9 cellular contexts compared by ENCODE assay signal in genomic region chr9:21357479-21358290, GRCh38. TPM values are rescaled to one million over a fixed set of nuclear protein-coding genes. Genes with fewer than 3 reads are reported as not detected.
DNase-seq lines count a peak whose midpoint lies in the region; ATAC-seq lines count a peak whose summit lies in the region.
"Had no signal": no experiment of that assay in that cellular context is flagged by ENCODE, and none has a peak within 500 bp of the region (broad histone marks: within the 10 kb centered on the region; RNA-seq: fewer than 3 reads in every experiment).

No MANE protein-coding gene starts in this region.

- peak overlapping the region; percentile 88 for H3K27ac Mint-ChIP-seq in activated CD8-positive, alpha-beta T cell treated with anti-CD3 and anti-CD28 coated beads, Interleukin-2, amount 10 ng/mL, durations not matched to agents 7 days and 5 days

- no peak for DNase-seq in activated CD8-positive, alpha-beta T cell treated with anti-CD3 and anti-CD28 coated beads, Interleukin-2, amount 10 ng/mL, durations not matched to agents 7 days and 5 days
- DNase-seq in NCI-H1417 (lab: John Stamatoyannopoulos, UW): no peak
- no peak for DNase-seq in NCI-H226
- no peak for DNase-seq in amygdala (lab: John Stamatoyannopoulos, UW)
- DNase-seq in DMS153 treated with DMSO at 0.1 percent for 48 hours (lab: John Stamatoyannopoulos, UW; ENCODE audit: unreplicated experiment): no peak

- POLR2A ChIA-PET in activated CD8-positive, alpha-beta T cell treated with anti-CD3 and anti-CD28 coated beads, Interleukin-2, amount 10 ng/mL, durations not matched to agents 7 days and 5 days (lab: Charles Lee): interaction anchor here (2.8 kb wide), 1 partner anchor 23 kb away, joined by 15 read pairs; the partner anchor contains the start of gene KLHL9

- H2AFZ ChIP-seq in ACC112 (ENCODE audit: low read length, unreplicated experiment): peak overlapping the region; percentile 47

- H3K27ac ChIP-seq in ACC112 (ENCODE audit: low read depth, low read length): no peak overlapping the region

- no peaks in the 10 kb centered on the region for H3K79me2 ChIP-seq in ACC112 (ENCODE audit: control insufficient read depth, insufficient read depth, low read length, unreplicated experiment)

- ATAC-seq in GM18907 (IDR thresholded peaks at IDR 0.05; ENCODE audit: unreplicated experiment) (peak; percentile 95), HG03025 (IDR thresholded peaks at IDR 0.05; ENCODE audit: low FRiP score, unreplicated experiment) (peak; percentile 89)
- peak; percentile 81 for ATAC-seq in activated CD8-positive, alpha-beta T cell treated with anti-CD3 and anti-CD28 coated beads, Interleukin-2, amount 10 ng/mL, durations not matched to agents 7 days and 5 days

- CTCF ChIA-PET in activated CD8-positive, alpha-beta T cell treated with anti-CD3 and anti-CD28 coated beads, Interleukin-2, amount 10 ng/mL, durations not matched to agents 7 days and 5 days (lab: Charles Lee): interaction anchor here (0.7 to 1.8 kb wide), 7 partner anchors 18 to 163 kb away, joined by 3 to 9 read pairs (median 3); no protein-coding TSS in a partner anchor

- peaks cover 12% of the 10 kb centered on the region for H3K9me3 Mint-ChIP-seq in activated CD8-positive, alpha-beta T cell treated with anti-CD3 and anti-CD28 coated beads, Interleukin-2, amount 10 ng/mL, durations not matched to agents 7 days and 5 days (ENCODE audit: insufficient read depth)

- peak overlapping the region; percentile 11 for H3K4me3 ChIP-seq in ACC112 (ENCODE audit: low read depth, low read length)

- H3K4me1 ChIP-seq in ACC112 (ENCODE audit: control insufficient read depth, insufficient read depth, low read length, unreplicated experiment): peaks cover 6% of the 10 kb centered on the region

- peaks cover 19% of the 10 kb centered on the region for H3K4me1 Mint-ChIP-seq in activated CD8-positive, alpha-beta T cell treated with anti-CD3 and anti-CD28 coated beads, Interleukin-2, amount 10 ng/mL, durations not matched to agents 7 days and 5 days (ENCODE audit: low read depth)

- H3K36me3 Mint-ChIP-seq in activated CD8-positive, alpha-beta T cell treated with anti-CD3 and anti-CD28 coated beads, Interleukin-2, amount 10 ng/mL, durations not matched to agents 7 days and 5 days (ENCODE audit: low read depth): peaks cover 13% of the 10 kb centered on the region

- no peaks in the 10 kb centered on the region for H3K36me3 ChIP-seq in ACC112 (ENCODE audit: insufficient read depth, low read length)

- H3K27me3 ChIP-seq in ACC112 (ENCODE audit: insufficient read depth, low read length): peaks cover under 1% of the 10 kb centered on the region; the same call in 1 of the 2 replicates

- peak overlapping the region; percentile 60 for H3K4me3 Mint-ChIP-seq in activated CD8-positive, alpha-beta T cell treated with anti-CD3 and anti-CD28 coated beads, Interleukin-2, amount 10 ng/mL, durations not matched to agents 7 days and 5 days

- peaks cover 2% of the 10 kb centered on the region for H3K27me3 Mint-ChIP-seq in activated CD8-positive, alpha-beta T cell treated with anti-CD3 and anti-CD28 coated beads, Interleukin-2, amount 10 ng/mL, durations not matched to agents 7 days and 5 days (ENCODE audit: low read depth)

RNA-seq across cellular contexts. Expression of gene IFNA6, which starts 7.0 kb away (rescaled TPM):
- not detected for total RNA-seq in activated CD8-positive, alpha-beta T cell treated with anti-CD3 and anti-CD28 coated beads, Interleukin-2, amount 10 ng/mL, durations not matched to agents 7 days and 5 days
- total RNA-seq: T-helper 2 cell treated with Interferon-gamma antibody and Interleukin-4, amounts not matched to agents 100 ng/mL and 5 ng/mL, for 36 hours had no signal

RNA-seq across cellular contexts. Expression of gene IFNA13, which starts 10.2 kb away (rescaled TPM):
- total RNA-seq in activated CD8-positive, alpha-beta T cell treated with anti-CD3 and anti-CD28 coated beads, Interleukin-2, amount 10 ng/mL, durations not matched to agents 7 days and 5 days: not detected
- total RNA-seq: T-helper 2 cell treated with Interferon-gamma antibody and Interleukin-4, amounts not matched to agents 100 ng/mL and 5 ng/mL, for 36 hours had no signal

RNA-seq across cellular contexts. Expression of gene KLHL9, which starts 22.5 kb away (rescaled TPM):
- total RNA-seq in activated CD8-positive, alpha-beta T cell treated with anti-CD3 and anti-CD28 coated beads, Interleukin-2, amount 10 ng/mL, durations not matched to agents 7 days and 5 days: 10 to 100 TPM; 17.9 to 18.8 TPM

RNA-seq across cellular contexts. Expression of gene IFNA2, which starts 27.5 kb away (rescaled TPM):
- total RNA-seq in activated CD8-positive, alpha-beta T cell treated with anti-CD3 and anti-CD28 coated beads, Interleukin-2, amount 10 ng/mL, durations not matched to agents 7 days and 5 days: not detected
- total RNA-seq: T-helper 2 cell treated with Interferon-gamma antibody and Interleukin-4, amounts not matched to agents 100 ng/mL and 5 ng/mL, for 36 hours had no signal

RNA-seq across cellular contexts. Expression of gene IFNA8, which starts 51.2 kb away (rescaled TPM):
- total RNA-seq in activated CD8-positive, alpha-beta T cell treated with anti-CD3 and anti-CD28 coated beads, Interleukin-2, amount 10 ng/mL, durations not matched to agents 7 days and 5 days: not detected
- total RNA-seq: T-helper 2 cell treated with Interferon-gamma antibody and Interleukin-4, amounts not matched to agents 100 ng/mL and 5 ng/mL, for 36 hours had no signal
